In the genomic region with DNA sequence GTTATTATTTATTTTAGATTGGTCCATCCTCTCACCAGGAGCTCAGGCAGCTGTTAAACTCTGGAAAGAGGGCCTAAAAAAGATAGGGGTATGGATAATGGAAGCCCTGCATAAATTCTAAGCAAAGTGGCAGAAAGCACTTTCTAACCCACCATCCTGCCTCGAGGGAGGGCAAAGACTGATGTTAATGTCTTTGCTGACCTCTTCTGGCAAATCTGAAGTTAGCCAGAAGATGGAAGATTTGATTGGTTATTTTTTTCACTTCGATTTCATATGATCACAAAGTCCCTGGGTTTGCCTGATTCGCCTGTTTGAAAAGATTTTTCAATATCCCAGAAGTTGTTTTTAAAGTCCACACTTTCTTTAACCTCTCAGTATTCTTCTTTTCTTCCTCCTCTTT, we compare ENCODE assay signal across 10 cellular contexts. TPM values are rescaled to one million over a fixed set of nuclear protein-coding genes. Genes with fewer than 3 reads are reported as not detected.
DNase-seq lines count a peak whose midpoint lies in the region; TF ChIP-seq lines count a peak whose summit lies in the region.
"Had no signal": no experiment of that assay in that cellular context is flagged by ENCODE, and none has a peak within 500 bp of the region (broad histone marks: within the 10 kb centered on the region; RNA-seq: fewer than 3 reads in every experiment).

No MANE protein-coding gene starts in this region.

- POLR2A ChIA-PET in OCI-LY7 (lab: Charles Lee), result interaction anchor here (0.6 to 1.8 kb wide), 4 partner anchors 8 to 153 kb away, joined by 3 to 6 read pairs (median 4); no protein-coding TSS in a partner anchor

- H2AFZ ChIP-seq in OCI-LY7 (ENCODE audit: low read length), result no peak overlapping the region

- no peaks in the 10 kb centered on the region for H4K20me1 ChIP-seq in OCI-LY7 (ENCODE audit: insufficient read depth, low read length)

- no peaks in the 10 kb centered on the region for H3K9me2 ChIP-seq in OCI-LY7 (ENCODE audit: insufficient read depth, low read length)

- no peak overlapping the region for H3K4me2 ChIP-seq in OCI-LY7 (ENCODE audit: low read length)

- TF ChIP-seq POLR2A in sigmoid colon (IDR thresholded peaks at IDR 0.05), result no peak

- H3K4me1 ChIP-seq in OCI-LY7 (ENCODE audit: insufficient read depth, low read length, poor library complexity, severe bottlenecking) (peaks cover 11% of the 10 kb centered on the region), tibial artery (peaks cover 0 to 4% (median 0%) of the 10 kb centered on the region in 4 donors), sigmoid colon (peaks cover 0 to 4% (median 0%) of the 10 kb centered on the region in 4 donors)

- H3K79me2 ChIP-seq in OCI-LY7 (ENCODE audit: insufficient read depth, low read depth, low read length), result no peaks in the 10 kb centered on the region

- H3K27me3 ChIP-seq in tibial artery (no peaks in the 10 kb centered on the region), sigmoid colon (no peaks in the 10 kb centered on the region)

- H3K4me3 ChIP-seq in GM12864 (ENCODE audit: low read depth, low read length) (no peak overlapping the region), OCI-LY7 (ENCODE audit: low read depth, low read length, poor library complexity, severe bottlenecking) (no peak overlapping the region), epithelial cell of esophagus (ENCODE audit: low read length) (no peak overlapping the region), tibial artery (no peak overlapping the region), sigmoid colon (no peak overlapping the region)

- 26 to 49% methylated on average over 3 of the region's 3 CpGs for WGBS in sigmoid colon, 2 donors

- DNase-seq in A172 (ENCODE audit: low spot score) (peak; percentile 19), GM12864 (ENCODE audit: low read depth) (no peak), OCI-LY7 (ENCODE audit: low spot score) (peak; percentile 29), epithelial cell of esophagus (ENCODE audit: low read depth) (peak; percentile 4), tibial artery (no peak), cortex of kidney (lab: John Stamatoyannopoulos, UW) (no peak), sigmoid colon (no peak)
- DNase-seq in activated CD8-positive, alpha-beta memory T cell treated with anti-CD3 and anti-CD28 coated beads, Interleukin-2, amount 50 U/mL, for 48 hours, result no peak
- DNase-seq: SHP77 treated with DMSO at 0.1 percent for 48 hours; stimulated activated naive B cell treated with anti-CD40 and anti-IgM and Interleukin-4, amounts not matched to agents 10 μg/mL and 1 μg/mL and 100 μg/mL, for 72 hours had no signal

- H3K27ac ChIP-seq in OCI-LY7 (ENCODE audit: low read depth, low read length, poor library complexity, severe bottlenecking) (no peak overlapping the region), tibial artery (no peak overlapping the region), sigmoid colon (no peak overlapping the region)

- BruUV-seq in OCI-LY7 (replicated peaks; lab: Mats Ljungman, UMichigan), result no TSS peak

- peak; percentile 37 for TF ChIP-seq CTCF in GM12864 (IDR thresholded peaks at IDR 0.05; ENCODE audit: low read depth, low read length, missing control alignments)
- TF ChIP-seq CTCF in OCI-LY7 (conservative IDR thresholded peaks at IDR 0.05; ENCODE audit: low read length), result peak; percentile 73
- TF ChIP-seq CTCF in epithelial cell of esophagus (IDR thresholded peaks at IDR 0.05; ENCODE audit: insufficient read depth, low read depth, low read length, missing control alignments), result peak; percentile 32
- no peak for TF ChIP-seq CTCF in tibial artery (IDR thresholded peaks at IDR 0.05)
- TF ChIP-seq CTCF in sigmoid colon (IDR thresholded peaks at IDR 0.05), result no peak

- no peak for TF ChIP-seq EP300 in sigmoid colon (IDR thresholded peaks at IDR 0.05)

- no peaks in the 10 kb centered on the region for H3K9me3 ChIP-seq in OCI-LY7 (ENCODE audit: low read length)
- H3K9me3 ChIP-seq in tibial artery, result no peaks in the 10 kb centered on the region
- H3K9me3 ChIP-seq in sigmoid colon, result no peaks in the 10 kb centered on the region

- CTCF ChIA-PET in OCI-LY7 (lab: Charles Lee; ENCODE audit: unreplicated experiment), result interaction anchor here (0.6 to 1.6 kb wide), 4 partner anchors 148 to 218 kb away, joined by 3 to 5 read pairs (median 4); no protein-coding TSS in a partner anchor

- intact Hi-C loops in OCI-LY7 (cut with micrococcal nuclease; ENCODE audit: unreplicated experiment) (loop anchor here (2.0 kb wide), 2 partner anchors 121 to 369 kb away; no protein-coding TSS in a partner anchor), tibial artery (cut with DNase I; ENCODE audit: low total_unique reads) (loop anchor here (2.0 kb wide), 1 partner anchor 147 kb away; a partner anchor contains a TSS), sigmoid colon (cut with DNase I) (loop anchor here (5.0 kb wide), 1 partner anchor 150 kb away; no protein-coding TSS in a partner anchor)

- H3K36me3 ChIP-seq in OCI-LY7 (ENCODE audit: insufficient read depth, low read length) (no peaks in the 10 kb centered on the region), tibial artery (no peaks in the 10 kb centered on the region), sigmoid colon (no peaks in the 10 kb centered on the region)

RNA-seq across cellular contexts. Expression of a gene that starts 24.8 kb away (rescaled TPM):
- not detected in 2 replicates for total RNA-seq in A172 (2014; rRNA removed; shearing (Covaris generic))
- 0.66 TPM in 1 of 2 replicates, not detected in the other for total RNA-seq in OCI-LY7 (2014; rRNA removed; shearing (Covaris generic))
- total RNA-seq in OCI-LY7 (2022) (0.37 and 0.53 TPM in 2 replicates), sigmoid colon (not detected)
- not detected for polyA plus RNA-seq in sigmoid colon

RNA-seq across cellular contexts. Expression of a gene that starts 39.9 kb away (rescaled TPM):
- 0.46 TPM in 1 of 2 replicates, not detected in the other for total RNA-seq in A172 (2014; rRNA removed; shearing (Covaris generic))
- 1.5 and 2.9 TPM in 2 replicates for total RNA-seq in OCI-LY7 (2014; rRNA removed; shearing (Covaris generic))
- 1.9 and 2.2 TPM in 2 replicates for total RNA-seq in OCI-LY7 (2022)
- total RNA-seq in sigmoid colon, result under 1 TPM in 1 of 4 donors, not detected in 3; 0.28 TPM
- under 1 TPM in 1 of 3 donors, not detected in 2; 0.69 TPM for polyA plus RNA-seq in sigmoid colon

RNA-seq across cellular contexts. Expression of a gene that starts 50.0 kb away (rescaled TPM):
- not detected in 2 replicates for total RNA-seq in A172 (2014; rRNA removed; shearing (Covaris generic))
- not detected in 2 replicates for total RNA-seq in OCI-LY7 (2014; rRNA removed; shearing (Covaris generic))
- total RNA-seq in OCI-LY7 (2022), result not detected in 2 replicates
- total RNA-seq in sigmoid colon, result not detected
- polyA plus RNA-seq in sigmoid colon, result not detected

Comparison
In these comparisons a context has a peak if more than half of its experiments do, and no peak if none do; other contexts are left out.
1. DNase-seq: peak in A172 (single experiment), OCI-LY7 (single experiment) and epithelial cell of esophagus (single experiment); none in GM12864 (single experiment), tibial artery (0 of 2), cortex of kidney (single experiment), activated CD8-positive, alpha-beta memory T cell treated with anti-CD3 and anti-CD28 coated beads, Interleukin-2, amount 50 U/mL, for 48 hours (single experiment) and sigmoid colon (single experiment).
2. CTCF ChIP-seq: peak in GM12864 (single experiment), OCI-LY7 (single experiment) and epithelial cell of esophagus (single experiment); none in tibial artery (0 of 2) and sigmoid colon (0 of 4).